In genomic region chr11:119666463-119667131, GRCh38 we compare ENCODE assay signal across 1 cellular context.
TF ChIP-seq lines count a peak whose summit lies in the region.

No MANE protein-coding gene starts in this region.

TF ChIP-seq in GM12878, 131 proteins besides CTCF, POLR2A, EP300 and RAD21 (continued from another document and continues in another):
- TF ChIP-seq E4F1 (IDR thresholded peaks at IDR 0.05; ENCODE audit: borderline replicate concordance, partially characterized antibody) = no peak
- no peak for TF ChIP-seq SREBF2 (IDR thresholded peaks at IDR 0.05; ENCODE audit: low read length)
- TF ChIP-seq SMC3 (IDR thresholded peaks at IDR 0.05; ENCODE audit: borderline replicate concordance, low read length) = peak; percentile 97
- TF ChIP-seq CEBPZ (IDR thresholded peaks at IDR 0.05; ENCODE audit: low read depth, low read length) = no peak
- TF ChIP-seq STAT3 (IDR thresholded peaks at IDR 0.05; ENCODE audit: low read depth, low read length) = no peak
- 0 out of 2 replicates have a peak, but pooled peaks have one; percentile 25 for TF ChIP-seq MXI1 (IDR thresholded peaks at IDR 0.05; ENCODE audit: low read depth, low read length)
- TF ChIP-seq IKZF1 (conservative IDR thresholded peaks at IDR 0.05) = peak; percentile 7; the same call in 1 of the 2 replicates
- TF ChIP-seq NR2F1 (conservative IDR thresholded peaks at IDR 0.05) = peak; percentile 35; the same call in 1 of the 2 replicates
- TF ChIP-seq ZBTB33 (IDR thresholded peaks at IDR 0.05) = no peak
- no peak for TF ChIP-seq ZBTB40 (IDR thresholded peaks at IDR 0.05; ENCODE audit: borderline replicate concordance)
- no peak for TF ChIP-seq ZBTB4 (CRISPR knock-in tag; IDR thresholded peaks at IDR 0.05)
- TF ChIP-seq YY1 (IDR thresholded peaks at IDR 0.05; ENCODE audit: low read depth, low read length) = 0 out of 2 replicates have a peak, but pooled peaks have one; percentile 31
- no peak for TF ChIP-seq MAX (IDR thresholded peaks at IDR 0.05; ENCODE audit: low read depth, low read length)
- TF ChIP-seq CREB1 (IDR thresholded peaks at IDR 0.05; ENCODE audit: low read depth) = no peak
- no peak for TF ChIP-seq FOS (IDR thresholded peaks at IDR 0.05; ENCODE audit: borderline replicate concordance, extremely low read depth, insufficient read length)
- TF ChIP-seq SMARCA5 (IDR thresholded peaks at IDR 0.05) = no peak
- TF ChIP-seq RCOR1 (conservative IDR thresholded peaks at IDR 0.05; ENCODE audit: low read depth, low read length) = no peak
- TF ChIP-seq POU2F2 (IDR thresholded peaks at IDR 0.05; ENCODE audit: borderline replicate concordance, low read depth, low read length) = no peak
- TF ChIP-seq ZSCAN29 (IDR thresholded peaks at IDR 0.05) = no peak
- TF ChIP-seq CBX5 (IDR thresholded peaks at IDR 0.05; ENCODE audit: low read depth) = no peak
- TF ChIP-seq PML (IDR thresholded peaks at IDR 0.05; ENCODE audit: low read length) = no peak
- no peak for TF ChIP-seq MYC (IDR thresholded peaks at IDR 0.05; ENCODE audit: insufficient read depth, insufficient read length, insufficient replicate concordance, low read length, severe bottlenecking)
- no peak for TF ChIP-seq CHD4 (IDR thresholded peaks at IDR 0.05)
- no peak for TF ChIP-seq RELB (IDR thresholded peaks at IDR 0.05; ENCODE audit: low read depth)
- TF ChIP-seq SUPT20H (IDR thresholded peaks at IDR 0.05; ENCODE audit: borderline replicate concordance, control insufficient read depth, low read depth, low read length) = no peak
- no peak for TF ChIP-seq CBFB (IDR thresholded peaks at IDR 0.05; ENCODE audit: low read depth)
- TF ChIP-seq YBX1 (IDR thresholded peaks at IDR 0.05) = no peak
- no peak for TF ChIP-seq EZH2 (IDR thresholded peaks at IDR 0.05; ENCODE audit: borderline replicate concordance, control insufficient read depth, low read depth, low read length)
- no peak for TF ChIP-seq RAD51 (IDR thresholded peaks at IDR 0.05)
- no peak for TF ChIP-seq TCF12 (IDR thresholded peaks at IDR 0.05; ENCODE audit: low read depth, low read length)
- TF ChIP-seq NFIC (IDR thresholded peaks at IDR 0.05; ENCODE audit: low read depth, low read length) = no peak
- TF ChIP-seq KLF5 (IDR thresholded peaks at IDR 0.05; ENCODE audit: partially characterized antibody) = no peak
- peak; percentile 20 for TF ChIP-seq CUX1 (IDR thresholded peaks at IDR 0.05; ENCODE audit: insufficient replicate concordance, low read depth, low read length)
- peak; percentile 46; the same call in 1 of the 2 replicates for TF ChIP-seq RUNX3 (IDR thresholded peaks at IDR 0.05; ENCODE audit: low read length)
- TF ChIP-seq ZNF384 (IDR thresholded peaks at IDR 0.05; ENCODE audit: borderline replicate concordance, low read depth, low read length) = no peak
- no peak for TF ChIP-seq SREBF1 (IDR thresholded peaks at IDR 0.05; ENCODE audit: low read length)
